In genomic region chr18:58895385-58895784, GRCh38 we compare ENCODE assay signal across 18 cellular contexts. TPM values are rescaled to one million over a fixed set of nuclear protein-coding genes. Genes with fewer than 3 reads are reported as not detected.
A peak's percentile ranks its signal among the peaks of the same experiment; 100 is the strongest.
DNase-seq lines count a peak whose midpoint lies in the region; ATAC-seq and TF ChIP-seq lines count a peak whose summit lies in the region.
"Had no signal": no experiment of that assay in that cellular context is flagged by ENCODE, and none has a peak within 500 bp of the region (broad histone marks: within the 10 kb centered on the region; RNA-seq: fewer than 3 reads in every experiment).

No MANE protein-coding gene starts in this region.

- TF ChIP-seq CTCF in heart left ventricle (IDR thresholded peaks at IDR 0.05): no peak
- TF ChIP-seq CTCF in right atrium auricular region (IDR thresholded peaks at IDR 0.05): no peak
- no peak for TF ChIP-seq CTCF in thyroid gland (IDR thresholded peaks at IDR 0.05)

- 57 to 72% (median 66%) methylated on average over 6 of the region's 6 CpGs for WGBS in heart left ventricle, 4 donors
- WGBS in thyroid gland, 2 donors: 86 to 89% methylated on average over 6 of the region's 6 CpGs

- intact Hi-C loops in heart left ventricle (cut with DNase I) (no loop called here), thyroid gland (cut with DNase I) (no loop called here)

- no peaks in the 10 kb centered on the region for H3K27me3 Mint-ChIP-seq in central memory CD8-positive, alpha-beta T cell
- H3K27me3 Mint-ChIP-seq in naive B cell: no peaks in the 10 kb centered on the region

- H3K27me3 ChIP-seq in heart left ventricle (no peaks in the 10 kb centered on the region), right atrium auricular region (no peaks in the 10 kb centered on the region), thyroid gland (no peaks in the 10 kb centered on the region)
- H3K27me3 ChIP-seq: body of pancreas, tibial nerve had no signal

- peaks cover 0 to 83% (median 52%) of the 10 kb centered on the region in 12 donors for H3K4me1 ChIP-seq in heart left ventricle
- peaks cover 0 to 65% of the 10 kb centered on the region in 2 donors for H3K4me1 ChIP-seq in right atrium auricular region
- H3K4me1 ChIP-seq in thyroid gland: peaks cover 25 to 53% of the 10 kb centered on the region in 2 donors
- H3K4me1 ChIP-seq: body of pancreas had no signal

- H3K27ac ChIP-seq in heart left ventricle (peak overlapping the region in 7 of 12 donors; percentile 2 to 60 (median 22)), right atrium auricular region (peak overlapping the region in 1 of 2 donors; percentile 30), thyroid gland (peak overlapping the region in 2 of 3 donors; percentile 40 to 43)
- H3K27ac ChIP-seq: BLaER1 treated with 17β-estradiol and CSF1 and Interleukin-3, amounts not matched to agents 10 nM and 100 nM; body of pancreas; epithelial cell of prostate had no signal

- H3K36me3 ChIP-seq in heart left ventricle (peaks cover 0 to 24% (median 8%) of the 10 kb centered on the region in 9 donors), right atrium auricular region (no peaks in the 10 kb centered on the region), thyroid gland (no peaks in the 10 kb centered on the region)
- H3K36me3 ChIP-seq: BLaER1 treated with 17β-estradiol and CSF1 and Interleukin-3, amounts not matched to agents 10 nM and 100 nM had no signal

- no peak overlapping the region for H3K4me3 ChIP-seq in heart left ventricle
- no peak overlapping the region for H3K4me3 ChIP-seq in right atrium auricular region
- no peak overlapping the region for H3K4me3 ChIP-seq in thyroid gland (replicated peaks in 1 of 3)
- H3K4me3 ChIP-seq: BLaER1 treated with 17β-estradiol and CSF1 and Interleukin-3, amounts not matched to agents 10 nM and 100 nM; body of pancreas; tibial nerve had no signal

- DNase-seq in heart left ventricle: no peak
- DNase-seq in right atrium auricular region (ENCODE audit: low spot score): no peak
- no peak for DNase-seq in central memory CD8-positive, alpha-beta T cell (ENCODE audit: low spot score in 2 of 2)
- no peak for DNase-seq in naive B cell
- no peak for DNase-seq in thyroid gland
- no peak for DNase-seq in NCI-H2196 treated with DMSO at 0.1 percent for 48 hours (lab: John Stamatoyannopoulos, UW; ENCODE audit: unreplicated experiment)
- DNase-seq in stimulated activated effector memory CD8-positive, alpha-beta T cell treated with anti-CD3 and anti-CD28 coated beads, Interleukin-12 subunit alpha, Interleukin-12 subunit beta, amount 100 ng/mL, for 72 hours (ENCODE audit: low spot score in 2 of 2): no peak
- no peak for DNase-seq in NCI-H187 (lab: John Stamatoyannopoulos, UW)
- DNase-seq: activated CD4-positive, CD25-positive, alpha-beta regulatory T cell; body of pancreas; dermis blood vessel endothelial cell; NCI-H1436 treated with DMSO at 0.1 percent for 48 hours; NCI-H345; SHP77 had no signal

- H3K9me3 ChIP-seq in heart left ventricle (no peaks in the 10 kb centered on the region), right atrium auricular region (no peaks in the 10 kb centered on the region), thyroid gland (no peaks in the 10 kb centered on the region)
- H3K9me3 ChIP-seq: BLaER1 treated with 17β-estradiol and CSF1 and Interleukin-3, amounts not matched to agents 10 nM and 100 nM; body of pancreas; tibial nerve had no signal

- no peak overlapping the region for H3K4me3 Mint-ChIP-seq in central memory CD8-positive, alpha-beta T cell
- peak overlapping the region in 4 of 8 donors; percentile 51 to 93 (median 90) for H3K4me3 Mint-ChIP-seq in naive B cell
- no peak overlapping the region for H3K4me3 Mint-ChIP-seq in stimulated activated effector memory CD8-positive, alpha-beta T cell treated with anti-CD3 and anti-CD28 coated beads, Interleukin-12 subunit alpha, Interleukin-12 subunit beta, amount 100 ng/mL, for 72 hours

- H3K36me3 Mint-ChIP-seq in central memory CD8-positive, alpha-beta T cell (ENCODE audit: insufficient read depth): peaks cover 5% of the 10 kb centered on the region
- H3K36me3 Mint-ChIP-seq in naive B cell: peaks cover 5 to 11% of the 10 kb centered on the region in 2 donors
- H3K36me3 Mint-ChIP-seq in stimulated activated effector memory CD8-positive, alpha-beta T cell treated with anti-CD3 and anti-CD28 coated beads, Interleukin-12 subunit alpha, Interleukin-12 subunit beta, amount 100 ng/mL, for 72 hours: peaks cover 8% of the 10 kb centered on the region
- H3K36me3 Mint-ChIP-seq: activated naive CD4-positive, alpha-beta T cell treated with anti-CD3 and anti-CD28 coated beads, Interleukin-2, amount 50 U/mL, for 72 hours had no signal

- peak overlapping the region; percentile 75 for H3K27ac Mint-ChIP-seq in central memory CD8-positive, alpha-beta T cell (ENCODE audit: low read depth)
- peak overlapping the region in 5 of 6 donors; percentile 22 to 86 (median 74) for H3K27ac Mint-ChIP-seq in naive B cell
- H3K27ac Mint-ChIP-seq in stimulated activated effector memory CD8-positive, alpha-beta T cell treated with anti-CD3 and anti-CD28 coated beads, Interleukin-12 subunit alpha, Interleukin-12 subunit beta, amount 100 ng/mL, for 72 hours: no peak overlapping the region

- H3K4me1 Mint-ChIP-seq in central memory CD8-positive, alpha-beta T cell: peaks cover 42% of the 10 kb centered on the region
- H3K4me1 Mint-ChIP-seq in naive B cell: peaks cover 42 to 94% (median 72%) of the 10 kb centered on the region in 3 donors
- peaks cover 13% of the 10 kb centered on the region for H3K4me1 Mint-ChIP-seq in stimulated activated effector memory CD8-positive, alpha-beta T cell treated with anti-CD3 and anti-CD28 coated beads, Interleukin-12 subunit alpha, Interleukin-12 subunit beta, amount 100 ng/mL, for 72 hours

- H3K9me3 Mint-ChIP-seq in central memory CD8-positive, alpha-beta T cell: no peaks in the 10 kb centered on the region
- H3K9me3 Mint-ChIP-seq in naive B cell: peaks cover 0 to 5% (median 0%) of the 10 kb centered on the region in 7 donors
- no peaks in the 10 kb centered on the region for H3K9me3 Mint-ChIP-seq in stimulated activated effector memory CD8-positive, alpha-beta T cell treated with anti-CD3 and anti-CD28 coated beads, Interleukin-12 subunit alpha, Interleukin-12 subunit beta, amount 100 ng/mL, for 72 hours
- H3K9me3 Mint-ChIP-seq: activated naive CD4-positive, alpha-beta T cell treated with anti-CD3 and anti-CD28 coated beads, Interleukin-2, amount 50 U/mL, for 72 hours had no signal

- no peak for TF ChIP-seq POLR2A in heart left ventricle (IDR thresholded peaks at IDR 0.05)
- TF ChIP-seq POLR2A in thyroid gland (IDR thresholded peaks at IDR 0.05): no peak

- ATAC-seq in heart left ventricle (peak in 1 of 4 donors; percentile 19), naive B cell (ENCODE audit: low read depth in 2 of 2) (no peak)
- peak; percentile 37 for ATAC-seq in central memory CD8-positive, alpha-beta T cell (replicated peaks; ENCODE audit: extremely low read depth, poor library complexity, severe bottlenecking)
- ATAC-seq in stimulated activated effector memory CD8-positive, alpha-beta T cell treated with anti-CD3 and anti-CD28 coated beads, Interleukin-12 subunit alpha, Interleukin-12 subunit beta, amount 100 ng/mL, for 72 hours: no peak
- ATAC-seq: activated naive CD4-positive, alpha-beta T cell treated with anti-CD3 and anti-CD28 coated beads, Interleukin-2, amount 50 U/mL, for 72 hours; body of pancreas had no signal

RNA-seq across cellular contexts. Expression of gene ZNF532, which starts 30.7 kb away (rescaled TPM):
- total RNA-seq in heart left ventricle (10 to 100 TPM; 50.7 to 84.4 (median 70.9) TPM), right atrium auricular region (10 to 100 TPM; 53.1 to 59.5 TPM), thyroid gland (100 to 1,000 TPM in 3 of 4 donors, 10 to 100 TPM in 1; 80.2 to 111 (median 109) TPM)
- polyA plus RNA-seq in heart left ventricle (10 to 100 TPM; 16.0 to 25.5 TPM), naive B cell (ENCODE audit: low read depth in 6 of 6) (10 to 100 TPM in 3 of 6 donors, 1 to 10 TPM in 3; 4.5 to 13.4 (median 8.9) TPM)
